9 cellular contexts compared by ENCODE assay signal in genomic region chrX:71669947-71670346, GRCh38. TPM values are rescaled to one million over a fixed set of nuclear protein-coding genes. Genes with fewer than 3 reads are reported as not detected.
DNase-seq lines count a peak whose midpoint lies in the region; ATAC-seq, FAIRE-seq and TF ChIP-seq lines count a peak whose summit lies in the region.
"Not testable (repeated sequence)": the region's sequence is repeated elsewhere in the genome, so short reads cannot be mapped to it uniquely, and the experiment has no call there.
"Had no signal": no experiment of that assay in that cellular context is flagged by ENCODE, and none has a peak within 500 bp of the region (broad histone marks: within the 10 kb centered on the region; RNA-seq: fewer than 3 reads in every experiment).

No MANE protein-coding gene starts in this region.

- peak; percentile 59 for TF ChIP-seq CTCF in bronchial epithelial cell (IDR thresholded peaks at IDR 0.05; ENCODE audit: insufficient read depth, low read length, severe bottlenecking)
- peak in 7 of 9 donors; percentile 30 to 53 (median 41) for TF ChIP-seq CTCF in heart right ventricle (IDR thresholded peaks at IDR 0.05)
- TF ChIP-seq CTCF in uterus (IDR thresholded peaks at IDR 0.05): peak in 3 of 4 experiments; percentile 6 to 25 (median 17)

- WGBS in heart right ventricle, 2 donors: 23 to 30% methylated on average over 10 of the region's 10 CpGs

- H3K4me1 ChIP-seq in heart right ventricle, uterus: not testable (repeated sequence)

- CTCF ChIA-PET in activated CD4-positive, alpha-beta T cell treated with anti-CD3 and anti-CD28 coated beads for 36 hours (lab: Charles Lee): interaction anchor here (0.5 to 2.1 kb wide), 3 partner anchors 186 to 374 kb away, joined by 3 to 11 read pairs (median 3); no protein-coding TSS in a partner anchor

- H3K4me3 Mint-ChIP-seq in activated CD4-positive, alpha-beta T cell treated with anti-CD3 and anti-CD28 coated beads for 36 hours; natural killer cell treated with Interleukin-12 subunit alpha and Interleukin-12 subunit beta and Interleukin-15 and Interleukin-18, amount 100 ng/mL, for 72 hours: not testable (repeated sequence)

- POLR2A ChIA-PET in activated CD4-positive, alpha-beta T cell treated with anti-CD3 and anti-CD28 coated beads for 36 hours (lab: Charles Lee): not testable (repeated sequence)

- not testable (repeated sequence) for H3K27ac Mint-ChIP-seq in activated CD4-positive, alpha-beta T cell treated with anti-CD3 and anti-CD28 coated beads for 36 hours; natural killer cell treated with Interleukin-12 subunit alpha and Interleukin-12 subunit beta and Interleukin-15 and Interleukin-18, amount 100 ng/mL, for 72 hours

- not testable (repeated sequence) for H3K9me3 Mint-ChIP-seq in activated CD4-positive, alpha-beta T cell treated with anti-CD3 and anti-CD28 coated beads for 36 hours (ENCODE audit: low read depth); natural killer cell treated with Interleukin-12 subunit alpha and Interleukin-12 subunit beta and Interleukin-15 and Interleukin-18, amount 100 ng/mL, for 72 hours

- intact Hi-C loops in activated CD4-positive, alpha-beta T cell treated with anti-CD3 and anti-CD28 coated beads for 36 hours (cut with DNase I, micrococcal nuclease): loop anchor here in 1 of 2 experiments (1.0 kb wide), 1 partner anchor 189 kb away; no protein-coding TSS in a partner anchor
- intact Hi-C loops in heart right ventricle (cut with DNase I); uterus (cut with DNase I; ENCODE audit: low total_unique reads): not testable (repeated sequence)

- H3K27me3 ChIP-seq in bronchial epithelial cell (ENCODE audit: control insufficient read depth, insufficient read depth, low read length); heart right ventricle; uterus: not testable (repeated sequence)

- DNase-seq in NCI-H510A (lab: John Stamatoyannopoulos, UW): peak; percentile 7
- DNase-seq in activated CD4-positive, alpha-beta T cell treated with anti-CD3 and anti-CD28 coated beads for 36 hours: peak; percentile 60
- DNase-seq in bronchial epithelial cell (ENCODE audit: low read depth); heart right ventricle: not testable (repeated sequence)
- DNase-seq in natural killer cell treated with Interleukin-12 subunit alpha and Interleukin-12 subunit beta and Interleukin-15 and Interleukin-18, amount 100 ng/mL, for 72 hours (ENCODE audit: low spot score): peak; percentile 57
- DNase-seq in uterus: peak in 1 of 2 donors; percentile 15

- not testable (repeated sequence) for TF ChIP-seq POLR2A in uterus (IDR thresholded peaks at IDR 0.05)

- not testable (repeated sequence) for H3K27ac ChIP-seq in heart right ventricle, uterus

- H3K4me3 ChIP-seq in bronchial epithelial cell (ENCODE audit: low read depth, low read length); heart right ventricle; uterus: not testable (repeated sequence)

- H3K36me3 ChIP-seq in bronchial epithelial cell (ENCODE audit: control insufficient read depth, insufficient read depth, low read length); heart right ventricle; uterus: not testable (repeated sequence)

- ATAC-seq in HG02610 (IDR thresholded peaks at IDR 0.05; ENCODE audit: unreplicated experiment) (peak; percentile 55), heart right ventricle (peak in 6 of 8 donors; percentile 50 to 75 (median 64))
- ATAC-seq in activated CD4-positive, alpha-beta T cell treated with anti-CD3 and anti-CD28 coated beads for 36 hours: peak; percentile 82
- ATAC-seq in natural killer cell treated with Interleukin-12 subunit alpha and Interleukin-12 subunit beta and Interleukin-15 and Interleukin-18, amount 100 ng/mL, for 72 hours: not testable (repeated sequence)

- not testable (repeated sequence) for H3K9me3 ChIP-seq in heart right ventricle, uterus

- not testable (repeated sequence) for H3K27me3 Mint-ChIP-seq in activated CD4-positive, alpha-beta T cell treated with anti-CD3 and anti-CD28 coated beads for 36 hours; natural killer cell treated with Interleukin-12 subunit alpha and Interleukin-12 subunit beta and Interleukin-15 and Interleukin-18, amount 100 ng/mL, for 72 hours

- H3K4me1 Mint-ChIP-seq in activated CD4-positive, alpha-beta T cell treated with anti-CD3 and anti-CD28 coated beads for 36 hours: peaks cover 23% of the 10 kb centered on the region
- peaks cover 5 to 15% of the 10 kb centered on the region in 2 donors for H3K4me1 Mint-ChIP-seq in natural killer cell treated with Interleukin-12 subunit alpha and Interleukin-12 subunit beta and Interleukin-15 and Interleukin-18, amount 100 ng/mL, for 72 hours (ENCODE audit: low read depth in 2 of 2)

- H3K36me3 Mint-ChIP-seq in activated CD4-positive, alpha-beta T cell treated with anti-CD3 and anti-CD28 coated beads for 36 hours (ENCODE audit: low read depth); natural killer cell treated with Interleukin-12 subunit alpha and Interleukin-12 subunit beta and Interleukin-15 and Interleukin-18, amount 100 ng/mL, for 72 hours: not testable (repeated sequence)

- peak; percentile 66 for FAIRE-seq in G401.6 (lab: Jason Lieb, UNC)
- not testable (repeated sequence) for FAIRE-seq in bronchial epithelial cell (lab: Jason Lieb, UNC)

RNA-seq across cellular contexts. Expression of gene CXorf49, which starts 48.1 kb away (rescaled TPM):
- not detected for total RNA-seq in activated CD4-positive, alpha-beta T cell treated with anti-CD3 and anti-CD28 coated beads for 36 hours
- total RNA-seq in bronchial epithelial cell: not detected in 2 replicates
- total RNA-seq in heart right ventricle: not detected
- not detected for polyA plus RNA-seq in heart right ventricle
- total RNA-seq in natural killer cell treated with Interleukin-12 subunit alpha and Interleukin-12 subunit beta and Interleukin-15 and Interleukin-18, amount 100 ng/mL, for 72 hours: not detected
- total RNA-seq in uterus: not detected
- total RNA-seq: subcutaneous adipose tissue had no signal

RNA-seq across cellular contexts. Expression of gene CXCR3, which starts 51.6 kb away (rescaled TPM):
- 10 to 100 TPM; 17.5 to 20.1 TPM for total RNA-seq in activated CD4-positive, alpha-beta T cell treated with anti-CD3 and anti-CD28 coated beads for 36 hours
- total RNA-seq in bronchial epithelial cell (not detected in 2 replicates), heart right ventricle (1 to 10 TPM in 1 of 10 donors, under 1 TPM in 3, not detected in 6; 0.17 to 2.7 (median 0.38) TPM), uterus (under 1 TPM in 1 of 4 donors, not detected in 3; 0.28 TPM)
- under 1 TPM; 0.10 to 0.15 TPM for polyA plus RNA-seq in heart right ventricle
- total RNA-seq in natural killer cell treated with Interleukin-12 subunit alpha and Interleukin-12 subunit beta and Interleukin-15 and Interleukin-18, amount 100 ng/mL, for 72 hours: 10 to 100 TPM in 1 of 2 donors, 1 to 10 TPM in 1; 2.7 to 14.8 TPM
- total RNA-seq: subcutaneous adipose tissue had no signal
